Comparison of ENCODE assay signal across 13 cellular contexts in the genomic region with DNA sequence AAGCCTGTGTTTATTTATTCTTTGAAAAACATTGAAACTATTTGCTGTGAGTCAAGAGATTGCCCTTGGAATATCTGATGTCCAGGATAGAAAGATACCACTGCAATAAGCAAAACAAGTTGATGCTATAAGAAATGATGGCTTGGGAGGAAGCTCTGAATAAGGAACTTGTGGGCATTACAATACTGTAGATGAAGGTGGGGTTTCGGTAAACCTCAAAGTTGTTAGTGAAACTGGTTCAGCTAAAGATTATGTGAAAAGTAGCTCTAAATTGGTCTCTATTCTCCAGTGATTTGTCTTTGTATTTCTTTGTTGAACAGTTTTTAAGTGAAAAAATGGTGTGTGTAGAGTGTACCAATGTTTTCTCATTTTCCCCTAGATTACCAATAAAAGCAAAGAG.
"Had no signal": no experiment of that assay in that cellular context is flagged by ENCODE, and none has a peak within 500 bp of the region (broad histone marks: within the 10 kb centered on the region; RNA-seq: fewer than 3 reads in every experiment).

No MANE protein-coding gene starts in this region.

- H3K27me3 Mint-ChIP-seq: activated CD4-positive, alpha-beta memory T cell treated with anti-CD3 and anti-CD28 coated beads, Interleukin-2, amount 10 ng/mL, durations not matched to agents 7 days and 5 days; activated CD4-positive, alpha-beta T cell treated with anti-CD3 and anti-CD28 coated beads for 36 hours; stimulated activated naive CD8-positive, alpha-beta T cell treated with anti-CD3 and anti-CD28 coated beads, Interleukin-15, Interleukin-2, amounts not matched to agents 100 ng/mL and 50 ng/mL, for 24 hours had no signal

- H3K4me1 ChIP-seq: gastrocnemius medialis, sigmoid colon, testis, upper lobe of right lung had no signal

- H3K4me1 Mint-ChIP-seq: activated CD4-positive, alpha-beta memory T cell treated with anti-CD3 and anti-CD28 coated beads, Interleukin-2, amount 10 ng/mL, durations not matched to agents 7 days and 5 days had no signal

- H3K9me3 ChIP-seq: gastrocnemius medialis, ovary, sigmoid colon, testis, upper lobe of right lung had no signal

- H3K36me3 ChIP-seq: gastrocnemius medialis, neural progenitor cell, ovary, sigmoid colon, upper lobe of right lung had no signal

- DNase-seq: activated CD4-positive, alpha-beta memory T cell treated with anti-CD3 and anti-CD28 coated beads, Interleukin-2, amount 10 ng/mL, durations not matched to agents 7 days and 5 days; activated CD4-positive, alpha-beta T cell treated with anti-CD3 and anti-CD28 coated beads for 36 hours; activated T-cell treated with anti-CD3 and anti-CD28 coated beads, Interleukin-2, amount 50 U/mL, for 48 hours; gastrocnemius medialis; ovary; sigmoid colon; stimulated activated CD4-positive, alpha-beta T cell treated with anti-CD3 and anti-CD28 coated beads, Interleukin-12 subunit alpha, Interleukin-12 subunit beta, amount 100 ng/mL, for 4 hours; stimulated activated CD4-positive, alpha-beta T cell treated with anti-CD3 and anti-CD28 coated beads, Interleukin-2, amount 100 ng/mL, for 48 hours; testis; upper lobe of right lung had no signal

- H3K27ac ChIP-seq: gastrocnemius medialis, neural progenitor cell, ovary, sigmoid colon, testis, upper lobe of right lung had no signal

- H3K27me3 ChIP-seq: neural progenitor cell, ovary, sigmoid colon, testis, upper lobe of right lung had no signal

- ATAC-seq: activated CD4-positive, alpha-beta T cell treated with anti-CD3 and anti-CD28 coated beads for 36 hours; gastrocnemius medialis; upper lobe of right lung had no signal

- H3K4me3 Mint-ChIP-seq: activated CD4-positive, alpha-beta memory T cell treated with anti-CD3 and anti-CD28 coated beads, Interleukin-2, amount 10 ng/mL, durations not matched to agents 7 days and 5 days; activated CD4-positive, alpha-beta T cell treated with anti-CD3 and anti-CD28 coated beads for 36 hours; neural progenitor cell; stimulated activated naive CD8-positive, alpha-beta T cell treated with anti-CD3 and anti-CD28 coated beads, Interleukin-15, Interleukin-2, amounts not matched to agents 100 ng/mL and 50 ng/mL, for 24 hours had no signal

- H3K4me3 ChIP-seq: gastrocnemius medialis, neural progenitor cell, ovary, sigmoid colon, testis, upper lobe of right lung had no signal

- H3K9me3 Mint-ChIP-seq: activated CD4-positive, alpha-beta memory T cell treated with anti-CD3 and anti-CD28 coated beads, Interleukin-2, amount 10 ng/mL, durations not matched to agents 7 days and 5 days; neural progenitor cell; stimulated activated naive CD8-positive, alpha-beta T cell treated with anti-CD3 and anti-CD28 coated beads, Interleukin-15, Interleukin-2, amounts not matched to agents 100 ng/mL and 50 ng/mL, for 24 hours had no signal

- H3K27ac Mint-ChIP-seq: activated CD4-positive, alpha-beta memory T cell treated with anti-CD3 and anti-CD28 coated beads, Interleukin-2, amount 10 ng/mL, durations not matched to agents 7 days and 5 days; activated CD4-positive, alpha-beta T cell treated with anti-CD3 and anti-CD28 coated beads for 36 hours; neural progenitor cell; stimulated activated naive CD8-positive, alpha-beta T cell treated with anti-CD3 and anti-CD28 coated beads, Interleukin-15, Interleukin-2, amounts not matched to agents 100 ng/mL and 50 ng/mL, for 24 hours had no signal

- FAIRE-seq: colon had no signal
